ENCODE assay signal across 8 cellular contexts in genomic region chr12:751828-752672, GRCh38. TPM values are rescaled to one million over a fixed set of nuclear protein-coding genes. Genes with fewer than 3 reads are reported as not detected.
DNase-seq lines count a peak whose midpoint lies in the region; ATAC-seq and TF ChIP-seq lines count a peak whose summit lies in the region.

WNK1 (plus strand) TSS chr12:752579; CDS start chr12:753566, 987 bp downstream.

- peak within 1 kb of the TSS; percentile 94 for H3K4me3 Mint-ChIP-seq in T-helper 1 cell treated with Interleukin-12 subunit alpha and Interleukin-12 subunit beta and Interleukin-4 antibody, amounts not matched to agents 30 μg/mL and 1 μg/mL, for 36 hours
- H3K4me3 Mint-ChIP-seq in progenitor cell of endocrine pancreas (ENCODE audit: low read depth) = peak within 1 kb of the TSS; percentile 90

- intact Hi-C loops in left ventricle myocardium inferior (cut with micrococcal nuclease) = loop anchor here (5.0 to 10.0 kb wide), 2 partner anchors 60 to 107 kb away; no protein-coding TSS in a partner anchor

- H3K27ac ChIP-seq in left ventricle myocardium inferior (replicated peaks) (peak within 1 kb of the TSS; percentile 99), urinary bladder (ENCODE audit: low read depth) (peak within 1 kb of the TSS; percentile 95)

- peak within 1 kb of the TSS; percentile 92 for H3K4me3 ChIP-seq in left ventricle myocardium inferior
- peak within 1 kb of the TSS; percentile 80 for H3K4me3 ChIP-seq in urinary bladder (ENCODE audit: low read depth, low read length)

- in situ Hi-C loops in GM13977 (cut with MboI; ENCODE audit: low pct_unique_long_range_greater_than_20kb, low sequenced_read_pairs, unreplicated experiment) = no loop called here

- no peaks in the 10 kb centered on the region for H3K9me3 Mint-ChIP-seq in T-helper 1 cell treated with Interleukin-12 subunit alpha and Interleukin-12 subunit beta and Interleukin-4 antibody, amounts not matched to agents 30 μg/mL and 1 μg/mL, for 36 hours
- no peaks in the 10 kb centered on the region for H3K9me3 Mint-ChIP-seq in progenitor cell of endocrine pancreas (ENCODE audit: low read depth)

- TF ChIP-seq CTCF in GM13977 (IDR thresholded peaks at IDR 0.05; ENCODE audit: extremely low read depth, insufficient read depth, missing control alignments) (no peak), left ventricle myocardium inferior (IDR thresholded peaks at IDR 0.05; ENCODE audit: borderline replicate concordance) (no peak), progenitor cell of endocrine pancreas (IDR thresholded peaks at IDR 0.05; ENCODE audit: unreplicated experiment) (no peak)

- ATAC-seq in HG02884 (IDR thresholded peaks at IDR 0.05; ENCODE audit: unreplicated experiment) = peak; percentile 43

- peak; percentile 98 for DNase-seq in GM13977 (ENCODE audit: low spot score)
- DNase-seq in NCI-H1694 (lab: John Stamatoyannopoulos, UW) = peak; percentile 99
- DNase-seq in amniotic stem cell (lab: John Stamatoyannopoulos, UW) = peak; percentile 99
- peak; percentile 97 for DNase-seq in left ventricle myocardium inferior
- DNase-seq in progenitor cell of endocrine pancreas (ENCODE audit: low spot score, unreplicated experiment) = peak; percentile 100

- peak within 1 kb of the TSS; percentile 87 for H3K27ac Mint-ChIP-seq in T-helper 1 cell treated with Interleukin-12 subunit alpha and Interleukin-12 subunit beta and Interleukin-4 antibody, amounts not matched to agents 30 μg/mL and 1 μg/mL, for 36 hours
- peak within 1 kb of the TSS; percentile 94 for H3K27ac Mint-ChIP-seq in progenitor cell of endocrine pancreas

- peaks cover 15% of the 10 kb centered on the region for H3K36me3 Mint-ChIP-seq in T-helper 1 cell treated with Interleukin-12 subunit alpha and Interleukin-12 subunit beta and Interleukin-4 antibody, amounts not matched to agents 30 μg/mL and 1 μg/mL, for 36 hours (ENCODE audit: low read depth)
- H3K36me3 Mint-ChIP-seq in progenitor cell of endocrine pancreas (ENCODE audit: insufficient read depth) = no peaks in the 10 kb centered on the region

- peaks cover 26% of the 10 kb centered on the region for H3K4me1 Mint-ChIP-seq in T-helper 1 cell treated with Interleukin-12 subunit alpha and Interleukin-12 subunit beta and Interleukin-4 antibody, amounts not matched to agents 30 μg/mL and 1 μg/mL, for 36 hours (ENCODE audit: low read depth)
- peaks cover 34% of the 10 kb centered on the region for H3K4me1 Mint-ChIP-seq in progenitor cell of endocrine pancreas (ENCODE audit: low read depth)

- H3K27me3 Mint-ChIP-seq in T-helper 1 cell treated with Interleukin-12 subunit alpha and Interleukin-12 subunit beta and Interleukin-4 antibody, amounts not matched to agents 30 μg/mL and 1 μg/mL, for 36 hours (ENCODE audit: low read depth) = no peaks in the 10 kb centered on the region
- H3K27me3 Mint-ChIP-seq in progenitor cell of endocrine pancreas = no peaks in the 10 kb centered on the region

- no peaks in the 10 kb centered on the region for H3K36me3 ChIP-seq in left ventricle myocardium inferior
- H3K36me3 ChIP-seq in urinary bladder (ENCODE audit: insufficient read depth) = no peaks in the 10 kb centered on the region

- H3K9me3 ChIP-seq in left ventricle myocardium inferior (replicated peaks) = no peaks in the 10 kb centered on the region

- WGBS in urinary bladder = under 1% methylated on average over 47 of the region's 47 CpGs

- H3K4me1 ChIP-seq in left ventricle myocardium inferior (peaks cover 67% of the 10 kb centered on the region), urinary bladder (ENCODE audit: insufficient read depth) (no peaks in the 10 kb centered on the region)

- H3K27me3 ChIP-seq in left ventricle myocardium inferior (ENCODE audit: low read depth) = no peaks in the 10 kb centered on the region

RNA-seq across cellular contexts. Expression of gene WNK1, which starts in this region (rescaled TPM):
- total RNA-seq in left ventricle myocardium inferior (289 TPM), progenitor cell of endocrine pancreas (244 and 248 TPM in 2 replicates), urinary bladder (155 TPM)
- 71.0 TPM for polyA plus RNA-seq in urinary bladder

Comparison
In these comparisons a context has a peak if more than half of its experiments do, and no peak if none do; other contexts are left out.
1. Peak in every context shown above with its lines: DNase-seq, ATAC-seq, H3K4me3 ChIP-seq and H3K27ac ChIP-seq.